ENCODE assay signal across 40 cellular contexts in the genomic region with DNA sequence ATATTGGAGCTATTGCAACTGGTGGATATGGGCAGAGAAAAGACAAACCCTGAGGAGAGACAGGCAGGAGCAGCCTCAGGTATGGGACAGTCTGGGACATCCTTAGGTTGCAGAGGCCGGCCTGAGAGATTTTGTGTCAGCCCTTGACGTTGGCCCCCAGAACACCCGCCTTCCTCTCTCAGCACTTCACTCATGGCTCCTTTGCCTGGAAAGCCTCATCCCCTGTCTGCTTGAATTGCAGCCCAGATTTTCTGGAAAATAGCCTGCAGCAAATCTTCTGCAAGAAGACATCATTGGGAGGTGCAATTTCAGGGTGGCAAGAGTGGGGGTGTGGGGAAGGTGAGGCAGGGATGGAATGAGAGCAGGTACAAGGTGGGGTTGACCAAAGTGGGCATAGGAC.
"Had no signal": no experiment of that assay in that cellular context is flagged by ENCODE, and none has a peak within 500 bp of the region (broad histone marks: within the 10 kb centered on the region; RNA-seq: fewer than 3 reads in every experiment).

No MANE protein-coding gene starts in this region.

- H3K9me3 ChIP-seq: adrenal gland, ascending aorta, body of pancreas, breast epithelium had no signal

- H3K4me1 ChIP-seq: adrenal gland, ascending aorta, body of pancreas, breast epithelium had no signal

- H3K4me1 Mint-ChIP-seq: activated naive CD4-positive, alpha-beta T cell treated with anti-CD3 and anti-CD28 coated beads, Interleukin-2, amount 10 ng/mL, durations not matched to agents 7 days and 5 days; activated naive CD4-positive, alpha-beta T cell treated with anti-CD3 and anti-CD28 coated beads, Interleukin-2, amount 50 U/mL, for 24 hours; activated naive CD8-positive, alpha-beta T cell treated with anti-CD3 and anti-CD28 coated beads, Interleukin-2, amount 50 U/mL, for 24 hours; activated T-helper 17 cell treated with anti-CD3 and anti-CD28 coated beads, Interleukin-2, amount 50 U/mL, for 72 hours; central memory CD8-positive, alpha-beta T cell had no signal

- H3K36me3 ChIP-seq: adrenal gland, ascending aorta, brain microvascular endothelial cell, breast epithelium, cardiac muscle cell had no signal

- H3K4me3 Mint-ChIP-seq: activated naive CD4-positive, alpha-beta T cell treated with anti-CD3 and anti-CD28 coated beads for 36 hours; activated naive CD4-positive, alpha-beta T cell treated with anti-CD3 and anti-CD28 coated beads, Interleukin-2, amount 10 ng/mL, durations not matched to agents 7 days and 5 days; activated naive CD4-positive, alpha-beta T cell treated with anti-CD3 and anti-CD28 coated beads, Interleukin-2, amount 50 U/mL, for 24 hours; activated naive CD8-positive, alpha-beta T cell; activated naive CD8-positive, alpha-beta T cell treated with anti-CD3 and anti-CD28 coated beads for 36 hours; activated naive CD8-positive, alpha-beta T cell treated with anti-CD3 and anti-CD28 coated beads, Interleukin-2, amount 10 ng/mL, durations not matched to agents 7 days and 5 days; activated naive CD8-positive, alpha-beta T cell treated with anti-CD3 and anti-CD28 coated beads, Interleukin-2, amount 50 U/mL, for 24 hours; activated T-cell treated with anti-CD3 and anti-CD28 coated beads, Interleukin-2, amount 50 U/mL, for 24 hours; activated T-cell treated with anti-CD3 and anti-CD28 coated beads, Interleukin-2, amount 50 U/mL, for 4 hours; activated T-cell treated with anti-CD3 and anti-CD28 coated beads, Interleukin-2, amount 50 U/mL, for 72 hours; activated T-helper 1 cell treated with anti-CD3 and anti-CD28 coated beads, Interleukin-12 subunit alpha, Interleukin-12 subunit beta, Interleukin-2, Interleukin-4 antibody, amounts not matched to agents 30 ng/mL and 10 ng/mL and 1 ng/mL, durations not matched to agents 14 hours and 24 hours and 36 hours; activated T-helper 17 cell treated with anti-CD3 and anti-CD28 coated beads, Interleukin-2, amount 50 U/mL, for 72 hours; brain; central memory CD8-positive, alpha-beta T cell had no signal

- H3K27me3 ChIP-seq: ascending aorta, body of pancreas, brain microvascular endothelial cell, cardiac muscle cell had no signal

- H3K4me3 ChIP-seq: adrenal gland, ascending aorta, body of pancreas, breast epithelium, cardiac muscle cell had no signal

- H3K9me3 Mint-ChIP-seq: activated naive CD4-positive, alpha-beta T cell treated with anti-CD3 and anti-CD28 coated beads for 36 hours; activated naive CD4-positive, alpha-beta T cell treated with anti-CD3 and anti-CD28 coated beads, Interleukin-2, amount 10 ng/mL, durations not matched to agents 7 days and 5 days; activated naive CD4-positive, alpha-beta T cell treated with anti-CD3 and anti-CD28 coated beads, Interleukin-2, amount 50 U/mL, for 24 hours; activated naive CD4-positive, alpha-beta T cell treated with anti-CD3 and anti-CD28 coated beads, Interleukin-2, amount 50 U/mL, for 72 hours; activated naive CD8-positive, alpha-beta T cell treated with anti-CD3 and anti-CD28 coated beads for 36 hours; activated naive CD8-positive, alpha-beta T cell treated with anti-CD3 and anti-CD28 coated beads, Interleukin-2, amount 10 ng/mL, durations not matched to agents 7 days and 5 days; activated naive CD8-positive, alpha-beta T cell treated with anti-CD3 and anti-CD28 coated beads, Interleukin-2, amount 50 U/mL, for 24 hours; activated T-cell treated with anti-CD3 and anti-CD28 coated beads, Interleukin-2, amount 50 U/mL, for 24 hours; activated T-cell treated with anti-CD3 and anti-CD28 coated beads, Interleukin-2, amount 50 U/mL, for 4 hours; activated T-cell treated with anti-CD3 and anti-CD28 coated beads, Interleukin-2, amount 50 U/mL, for 72 hours; activated T-helper 1 cell treated with anti-CD3 and anti-CD28 coated beads, Interleukin-12 subunit alpha, Interleukin-12 subunit beta, Interleukin-2, Interleukin-4 antibody, amounts not matched to agents 30 ng/mL and 10 ng/mL and 1 ng/mL, durations not matched to agents 14 hours and 24 hours and 36 hours; activated T-helper 17 cell treated with anti-CD3 and anti-CD28 coated beads, Interleukin-2, amount 50 U/mL, for 72 hours; activated T-helper 2 cell treated with anti-CD3 and anti-CD28 coated beads, Interferon-gamma antibody, Interleukin-2, Interleukin-4, amounts not matched to agents 10 μg/mL and 5 μg/mL and 100 μg/mL, durations not matched to agents 14 hours and 24 hours and 36 hours; brain; central memory CD8-positive, alpha-beta T cell had no signal

- H3K36me3 Mint-ChIP-seq: activated naive CD4-positive, alpha-beta T cell treated with anti-CD3 and anti-CD28 coated beads, Interleukin-2, amount 10 ng/mL, durations not matched to agents 7 days and 5 days; activated naive CD4-positive, alpha-beta T cell treated with anti-CD3 and anti-CD28 coated beads, Interleukin-2, amount 50 U/mL, for 24 hours; activated naive CD4-positive, alpha-beta T cell treated with anti-CD3 and anti-CD28 coated beads, Interleukin-2, amount 50 U/mL, for 72 hours; activated naive CD8-positive, alpha-beta T cell; activated naive CD8-positive, alpha-beta T cell treated with anti-CD3 and anti-CD28 coated beads for 36 hours; activated naive CD8-positive, alpha-beta T cell treated with anti-CD3 and anti-CD28 coated beads, Interleukin-2, amount 10 ng/mL, durations not matched to agents 7 days and 5 days; brain had no signal

- FAIRE-seq: astrocyte, bronchial epithelial cell had no signal

- H3K27ac Mint-ChIP-seq: activated naive CD4-positive, alpha-beta T cell treated with anti-CD3 and anti-CD28 coated beads for 36 hours; activated naive CD4-positive, alpha-beta T cell treated with anti-CD3 and anti-CD28 coated beads, Interleukin-2, amount 10 ng/mL, durations not matched to agents 7 days and 5 days; activated naive CD4-positive, alpha-beta T cell treated with anti-CD3 and anti-CD28 coated beads, Interleukin-2, amount 50 U/mL, for 24 hours; activated naive CD4-positive, alpha-beta T cell treated with anti-CD3 and anti-CD28 coated beads, Interleukin-2, amount 50 U/mL, for 72 hours; activated naive CD8-positive, alpha-beta T cell; activated naive CD8-positive, alpha-beta T cell treated with anti-CD3 and anti-CD28 coated beads for 36 hours; activated naive CD8-positive, alpha-beta T cell treated with anti-CD3 and anti-CD28 coated beads, Interleukin-2, amount 10 ng/mL, durations not matched to agents 7 days and 5 days; activated naive CD8-positive, alpha-beta T cell treated with anti-CD3 and anti-CD28 coated beads, Interleukin-2, amount 50 U/mL, for 24 hours; activated T-cell treated with anti-CD3 and anti-CD28 coated beads, Interleukin-2, amount 50 U/mL, for 24 hours; activated T-cell treated with anti-CD3 and anti-CD28 coated beads, Interleukin-2, amount 50 U/mL, for 72 hours; activated T-helper 1 cell treated with anti-CD3 and anti-CD28 coated beads, Interleukin-12 subunit alpha, Interleukin-12 subunit beta, Interleukin-2, Interleukin-4 antibody, amounts not matched to agents 30 ng/mL and 10 ng/mL and 1 ng/mL, durations not matched to agents 14 hours and 24 hours and 36 hours; activated T-helper 17 cell treated with anti-CD3 and anti-CD28 coated beads, Interleukin-2, amount 50 U/mL, for 72 hours; activated T-helper 2 cell treated with anti-CD3 and anti-CD28 coated beads, Interferon-gamma antibody, Interleukin-2, Interleukin-4, amounts not matched to agents 10 μg/mL and 5 μg/mL and 100 μg/mL, durations not matched to agents 14 hours and 24 hours and 36 hours had no signal

- DNase-seq: activated effector memory CD4-positive, alpha-beta T cell treated with anti-CD3 and anti-CD28 coated beads, Interleukin-2, amount 50 U/mL, for 16 hours; activated effector memory CD4-positive, alpha-beta T cell treated with Interleukin-2 at 50 U/mL for 16 hours; activated gamma-delta T cell; activated gamma-delta T cell treated with Interleukin-2 at 50 U/mL for 16 hours; activated naive CD4-positive, alpha-beta T cell; activated naive CD4-positive, alpha-beta T cell treated with anti-CD3 and anti-CD28 coated beads for 36 hours; activated naive CD4-positive, alpha-beta T cell treated with anti-CD3 and anti-CD28 coated beads, Interleukin-2, amount 10 ng/mL, durations not matched to agents 7 days and 5 days; activated naive CD4-positive, alpha-beta T cell treated with anti-CD3 and anti-CD28 coated beads, Interleukin-2, amount 50 U/mL, for 16 hours; activated naive CD4-positive, alpha-beta T cell treated with Interleukin-2 at 50 U/mL for 16 hours; activated naive CD8-positive, alpha-beta T cell treated with anti-CD3 and anti-CD28 coated beads for 36 hours; activated naive CD8-positive, alpha-beta T cell treated with anti-CD3 and anti-CD28 coated beads, Interleukin-2, amount 10 ng/mL, durations not matched to agents 7 days and 5 days; activated naive CD8-positive, alpha-beta T cell treated with anti-CD3 and anti-CD28 coated beads, Interleukin-2, amount 50 U/mL, for 24 hours; activated T-cell treated with anti-CD3 and anti-CD28 coated beads, Interleukin-2, amount 50 U/mL, for 1 hour; activated T-cell treated with anti-CD3 and anti-CD28 coated beads, Interleukin-2, amount 50 U/mL, for 24 hours; activated T-cell treated with anti-CD3 and anti-CD28 coated beads, Interleukin-2, amount 50 U/mL, for 4 hours; activated T-cell treated with anti-CD3 and anti-CD28 coated beads, Interleukin-2, amount 50 U/mL, for 48 hours; activated T-cell treated with anti-CD3 and anti-CD28 coated beads, Interleukin-2, amount 50 U/mL, for 72 hours; adrenal gland; amniotic stem cell; amygdala; anterior cingulate cortex; aorta; body of pancreas; brain microvascular endothelial cell; caudate nucleus; central memory CD4-positive, alpha-beta T cell; cerebellar nuclear complex had no signal

- H3K27ac ChIP-seq: adrenal gland, ascending aorta, body of pancreas, brain microvascular endothelial cell, breast epithelium, cardiac muscle cell had no signal

- ATAC-seq: activated naive CD4-positive, alpha-beta T cell treated with anti-CD3 and anti-CD28 coated beads, Interleukin-2, amount 50 U/mL, for 72 hours; activated naive CD8-positive, alpha-beta T cell treated with anti-CD3 and anti-CD28 coated beads, Interleukin-2, amount 50 U/mL, for 24 hours; activated T-cell treated with anti-CD3 and anti-CD28 coated beads, Interleukin-2, amount 50 U/mL, for 4 hours; activated T-cell treated with anti-CD3 and anti-CD28 coated beads, Interleukin-2, amount 50 U/mL, for 72 hours; activated T-helper 17 cell treated with anti-CD3 and anti-CD28 coated beads, Interleukin-2, amount 50 U/mL, for 72 hours; body of pancreas had no signal
